10 cellular contexts compared by ENCODE assay signal in the genomic region with DNA sequence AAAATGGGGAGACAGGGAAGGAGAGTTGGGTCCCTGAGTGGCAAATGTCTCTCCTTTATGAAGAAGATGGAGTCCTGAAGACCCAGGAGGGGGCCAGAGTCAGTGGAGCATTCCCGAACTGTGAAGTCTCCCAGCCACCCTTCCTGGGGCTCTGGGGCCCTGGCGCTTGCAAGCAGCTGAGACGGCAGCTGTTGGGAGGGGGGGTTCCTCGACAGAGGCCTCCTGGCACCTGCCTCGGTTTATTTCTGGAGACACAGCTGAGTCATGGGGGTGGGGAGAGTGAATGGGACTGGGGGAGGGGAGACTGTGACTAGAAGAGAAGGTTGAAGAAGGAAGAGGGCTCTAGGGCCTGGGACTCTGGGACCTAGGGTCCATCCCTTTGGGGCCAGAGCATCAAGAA. TPM values are rescaled to one million over a fixed set of nuclear protein-coding genes. Genes with fewer than 3 reads are reported as not detected.
DNase-seq lines count a peak whose midpoint lies in the region; ATAC-seq and TF ChIP-seq lines count a peak whose summit lies in the region.
"Had no signal": no experiment of that assay in that cellular context is flagged by ENCODE, and none has a peak within 500 bp of the region (broad histone marks: within the 10 kb centered on the region; RNA-seq: fewer than 3 reads in every experiment).

No MANE protein-coding gene starts in this region.

- H3K36me3 Mint-ChIP-seq in stimulated activated naive CD8-positive, alpha-beta T cell treated with anti-CD3 and anti-CD28 coated beads, Interleukin-15, Interleukin-2, amounts not matched to agents 100 ng/mL and 50 ng/mL, for 24 hours (ENCODE audit: low read depth): no peaks in the 10 kb centered on the region
- H3K36me3 Mint-ChIP-seq in mesothelial cell of epicardium: no peaks in the 10 kb centered on the region

- TF ChIP-seq CTCF in mesothelial cell of epicardium (IDR thresholded peaks at IDR 0.05; ENCODE audit: unreplicated experiment) (no peak), lower leg skin (IDR thresholded peaks at IDR 0.05) (no peak)

- peak overlapping the region; percentile 47 for H3K27ac ChIP-seq in cingulate gyrus (ENCODE audit: low read depth, low read length)

- DNase-seq in stimulated activated naive CD8-positive, alpha-beta T cell treated with anti-CD3 and anti-CD28 coated beads, Interleukin-15, Interleukin-2, amounts not matched to agents 100 U/mL and 50 U/mL, for 24 hours: no peak
- DNase-seq in mesothelial cell of epicardium (ENCODE audit: low spot score in 2 of 2, unreplicated experiment in 2 of 2) (no peak), lower leg skin (ENCODE audit: low spot score in 2 of 2) (no peak)
- DNase-seq in activated CD4-positive, alpha-beta T cell treated with anti-CD3 and anti-CD28 coated beads, Interleukin-2, amount 50 U/mL, for 1 hour: no peak
- DNase-seq: activated B cell treated with CpG ODN at 0.5 μM for 24 hours had no signal

- no peak overlapping the region for H3K4me3 Mint-ChIP-seq in stimulated activated naive CD8-positive, alpha-beta T cell treated with anti-CD3 and anti-CD28 coated beads, Interleukin-15, Interleukin-2, amounts not matched to agents 100 ng/mL and 50 ng/mL, for 24 hours
- no peak overlapping the region for H3K4me3 Mint-ChIP-seq in mesothelial cell of epicardium
- H3K4me3 Mint-ChIP-seq: activated B cell treated with CpG ODN at 0.5 μM for 24 hours had no signal

- TF ChIP-seq POLR2A in lower leg skin (IDR thresholded peaks at IDR 0.05) (no peak), GM18505 (IDR thresholded peaks at IDR 0.05; ENCODE audit: borderline replicate concordance, extremely low read depth, insufficient read depth, insufficient read length) (no peak)

- peak overlapping the region; percentile 22 for H3K27ac Mint-ChIP-seq in stimulated activated naive CD8-positive, alpha-beta T cell treated with anti-CD3 and anti-CD28 coated beads, Interleukin-15, Interleukin-2, amounts not matched to agents 100 ng/mL and 50 ng/mL, for 24 hours
- peak overlapping the region; percentile 39 for H3K27ac Mint-ChIP-seq in mesothelial cell of epicardium

- H3K27me3 Mint-ChIP-seq in stimulated activated naive CD8-positive, alpha-beta T cell treated with anti-CD3 and anti-CD28 coated beads, Interleukin-15, Interleukin-2, amounts not matched to agents 100 ng/mL and 50 ng/mL, for 24 hours: no peaks in the 10 kb centered on the region
- H3K27me3 Mint-ChIP-seq in mesothelial cell of epicardium (ENCODE audit: low read depth): peaks cover 10% of the 10 kb centered on the region
- H3K27me3 Mint-ChIP-seq: activated B cell treated with CpG ODN at 0.5 μM for 24 hours had no signal

- no peak for ATAC-seq in stimulated activated naive CD8-positive, alpha-beta T cell treated with anti-CD3 and anti-CD28 coated beads, Interleukin-15, Interleukin-2, amounts not matched to agents 100 U/mL and 50 U/mL, for 24 hours
- ATAC-seq in GM18505 (IDR thresholded peaks at IDR 0.05; ENCODE audit: unreplicated experiment): no peak
- ATAC-seq in GM21367 (IDR thresholded peaks at IDR 0.05; ENCODE audit: unreplicated experiment): no peak

- H3K4me3 ChIP-seq in lower leg skin (ENCODE audit: low read depth, poor library complexity, severe bottlenecking): no peak overlapping the region

- H3K4me1 Mint-ChIP-seq in stimulated activated naive CD8-positive, alpha-beta T cell treated with anti-CD3 and anti-CD28 coated beads, Interleukin-15, Interleukin-2, amounts not matched to agents 100 ng/mL and 50 ng/mL, for 24 hours (ENCODE audit: low read depth): peaks cover 39% of the 10 kb centered on the region
- peaks cover 73% of the 10 kb centered on the region for H3K4me1 Mint-ChIP-seq in mesothelial cell of epicardium

- intact Hi-C loops in lower leg skin (cut with DNase I; ENCODE audit: low total_unique reads): no loop called here

- H3K9me3 Mint-ChIP-seq in stimulated activated naive CD8-positive, alpha-beta T cell treated with anti-CD3 and anti-CD28 coated beads, Interleukin-15, Interleukin-2, amounts not matched to agents 100 ng/mL and 50 ng/mL, for 24 hours: no peaks in the 10 kb centered on the region
- H3K9me3 Mint-ChIP-seq in mesothelial cell of epicardium: no peaks in the 10 kb centered on the region
- H3K9me3 Mint-ChIP-seq: activated B cell treated with CpG ODN at 0.5 μM for 24 hours had no signal

- WGBS in lower leg skin, 2 donors: 31 to 41% methylated on average over 5 of the region's 5 CpGs

RNA-seq across cellular contexts. Expression of gene NES, which starts 14.0 kb away (rescaled TPM):
- total RNA-seq in mesothelial cell of epicardium: 53.8 to 56.9 TPM (median 56.8 TPM) in 3 replicates
- total RNA-seq in lower leg skin: 1 to 10 TPM; 2.4 to 8.9 (median 5.0) TPM
- total RNA-seq: activated B cell treated with CpG ODN at 0.5 μM for 24 hours had no signal

RNA-seq across cellular contexts. Expression of gene BCAN, which starts 21.3 kb away (rescaled TPM):
- total RNA-seq in mesothelial cell of epicardium: 0.54 to 0.85 TPM (median 0.78 TPM) in 3 replicates
- total RNA-seq in lower leg skin: 10 to 100 TPM; 21.9 to 50.1 (median 26.0) TPM
- total RNA-seq: dermis microvascular lymphatic vessel endothelial cell had no signal

RNA-seq across cellular contexts. Expression of gene CRABP2, which starts 42.2 kb away (rescaled TPM):
- total RNA-seq in mesothelial cell of epicardium: 676 to 704 TPM (median 686 TPM) in 3 replicates
- total RNA-seq in lower leg skin: 100 to 1,000 TPM in 1 of 4 donors, 10 to 100 TPM in 3; 67.9 to 103 (median 96.1) TPM
- total RNA-seq: dermis microvascular lymphatic vessel endothelial cell had no signal

RNA-seq across cellular contexts. Expression of gene HAPLN2, which starts 44.0 kb away (rescaled TPM):
- total RNA-seq in mesothelial cell of epicardium (0.76 to 1.2 TPM (median 1.2 TPM) in 3 replicates), lower leg skin (1 to 10 TPM in 1 of 4 donors, under 1 TPM in 2, not detected in 1; 0.68 to 1.0 (median 0.80) TPM)
- total RNA-seq: activated B cell treated with CpG ODN at 0.5 μM for 24 hours, dermis microvascular lymphatic vessel endothelial cell had no signal

Comparison
In these comparisons a context has a peak if more than half of its experiments do, and no peak if none do; other contexts are left out.
1. RNA of gene BCAN, which starts 21.3 kb away (total RNA-seq): 21.9 to 50.1 TPM in lower leg skin; 0.54 to 0.85 TPM in mesothelial cell of epicardium; every median in the first group is over 10 times any median in the second.